In the genomic region with DNA sequence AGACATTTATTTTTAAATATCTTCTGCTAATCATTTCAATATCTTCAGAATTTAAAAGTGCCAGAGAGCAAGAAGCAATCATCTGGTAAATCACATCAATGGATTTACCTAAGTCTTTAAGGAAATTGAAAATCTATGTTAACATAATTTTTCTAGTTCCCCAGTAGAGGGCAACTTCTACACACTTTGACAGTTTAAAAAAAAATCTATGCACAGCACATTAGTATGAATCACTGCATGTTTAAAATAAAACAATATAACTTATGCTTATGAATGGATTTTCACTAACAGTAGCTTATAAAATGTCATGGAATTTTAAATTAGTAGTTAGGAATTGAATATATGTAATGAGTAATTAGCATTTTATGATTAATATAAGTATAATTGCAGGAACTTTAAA, we compare ENCODE assay signal across 8 cellular contexts.
A peak's percentile ranks its signal among the peaks of the same experiment; 100 is the strongest.
DNase-seq lines count a peak whose midpoint lies in the region; ATAC-seq and TF ChIP-seq lines count a peak whose summit lies in the region.

No MANE protein-coding gene starts in this region.

- no peak overlapping the region for H2AFZ ChIP-seq in OCI-LY1 (ENCODE audit: low read length)

- no peak for TF ChIP-seq POLR2A in esophagus muscularis mucosa (IDR thresholded peaks at IDR 0.05; ENCODE audit: low read depth)
- TF ChIP-seq POLR2A in tibial nerve (IDR thresholded peaks at IDR 0.05), result no peak
- no peak for TF ChIP-seq POLR2A in spleen (IDR thresholded peaks at IDR 0.05)

- H3K27ac ChIP-seq in heart right ventricle (no peak overlapping the region), OCI-LY1 (ENCODE audit: low read depth, low read length, poor library complexity, severe bottlenecking) (no peak overlapping the region), esophagus muscularis mucosa (replicated peaks in 1 of 4) (no peak overlapping the region), tibial nerve (no peak overlapping the region), spleen (no peak overlapping the region)

- TF ChIP-seq CTCF in heart right ventricle (IDR thresholded peaks at IDR 0.05) (peak; percentile 6 to 62 (median 46)), OCI-LY1 (IDR thresholded peaks at IDR 0.05; ENCODE audit: low read length) (peak; percentile 51), esophagus muscularis mucosa (IDR thresholded peaks at IDR 0.05) (peak; percentile 7 to 28 (median 27)), tibial nerve (IDR thresholded peaks at IDR 0.05) (peak in 3 of 5 experiments; percentile 14 to 42 (median 16)), spleen (IDR thresholded peaks at IDR 0.05 in 8 of 11, conservative IDR thresholded peaks at IDR 0.05 in 3 of 11) (peak in 4 of 11 experiments; percentile 15 to 31 (median 18))

- no peak for TF ChIP-seq EP300 in esophagus muscularis mucosa (IDR thresholded peaks at IDR 0.05)
- no peak for TF ChIP-seq EP300 in tibial nerve (IDR thresholded peaks at IDR 0.05)

- intact Hi-C loops in heart right ventricle (cut with DNase I) (loop anchor here in 9 of 10 donors (5.0 to 10.0 kb wide), 8 partner anchors 182 to 757 kb away; partner anchors contain the start of gene SLC10A7 (in 2 of the 9)), Right ventricle myocardium inferior (cut with DNase I) (loop anchor here (5.0 to 10.0 kb wide), 4 partner anchors 182 to 757 kb away; partner anchors contain the start of genes POU4F2 and SLC10A7), esophagus muscularis mucosa (cut with DNase I) (loop anchor here (10.0 kb wide), 2 partner anchors 574 to 754 kb away; no protein-coding TSS in a partner anchor), spleen (cut with DNase I; ENCODE audit: low total_unique reads) (loop anchor here (10.0 kb wide), 2 partner anchors 574 to 754 kb away; no protein-coding TSS in a partner anchor)

- H3K9me3 ChIP-seq in heart right ventricle (no peaks in the 10 kb centered on the region), OCI-LY1 (ENCODE audit: low read length) (no peaks in the 10 kb centered on the region), esophagus muscularis mucosa (no peaks in the 10 kb centered on the region), tibial nerve (no peaks in the 10 kb centered on the region), spleen (no peaks in the 10 kb centered on the region)

- H3K4me2 ChIP-seq in OCI-LY1 (ENCODE audit: low read length), result no peak overlapping the region

- H3K4me3 ChIP-seq in heart right ventricle, result no peak overlapping the region
- H3K4me3 ChIP-seq in OCI-LY1 (ENCODE audit: low read depth, low read length, poor library complexity, severe bottlenecking), result no peak overlapping the region
- H3K4me3 ChIP-seq in esophagus muscularis mucosa, result no peak overlapping the region
- H3K4me3 ChIP-seq in tibial nerve, result no peak overlapping the region
- no peak overlapping the region for H3K4me3 ChIP-seq in spleen

- no peak for DNase-seq in heart right ventricle
- DNase-seq in Right ventricle myocardium inferior (ENCODE audit: missing footprints), result no peak
- no peak for DNase-seq in esophagus muscularis mucosa (ENCODE audit: extremely low spot score)
- no peak for DNase-seq in tibial nerve (ENCODE audit: low spot score in 2 of 2)
- no peak for DNase-seq in SK-N-DZ (ENCODE audit: low spot score)
- DNase-seq in activated CD4-positive, alpha-beta T cell treated with anti-CD3 and anti-CD28 coated beads, Interleukin-2, amount 50 U/mL, for 48 hours, result no peak
- DNase-seq in spleen, result no peak

- H3F3A ChIP-seq in OCI-LY1 (ENCODE audit: insufficient read depth, low read length), result 0 out of 2 replicates have a peak, but pooled peaks cover 4% of the 10 kb centered on the region

- H3K27me3 ChIP-seq in heart right ventricle (no peaks in the 10 kb centered on the region), OCI-LY1 (ENCODE audit: insufficient read depth, low read length) (no peaks in the 10 kb centered on the region), esophagus muscularis mucosa (no peaks in the 10 kb centered on the region), tibial nerve (no peaks in the 10 kb centered on the region), spleen (replicated peaks in 1 of 7) (no peaks in the 10 kb centered on the region)

- H4K20me1 ChIP-seq in OCI-LY1 (ENCODE audit: insufficient read depth, low read length), result no peaks in the 10 kb centered on the region; the same call in 1 of the 2 replicates

- H3K79me2 ChIP-seq in OCI-LY1 (ENCODE audit: insufficient read depth, low read length), result no peaks in the 10 kb centered on the region

- peaks cover 0 to 9% (median 0%) of the 10 kb centered on the region in 9 donors for H3K4me1 ChIP-seq in heart right ventricle
- H3K4me1 ChIP-seq in OCI-LY1 (ENCODE audit: insufficient read depth, low read length, severe bottlenecking), result peaks cover 8% of the 10 kb centered on the region
- H3K4me1 ChIP-seq in esophagus muscularis mucosa, result peaks cover 6 to 11% (median 8%) of the 10 kb centered on the region in 4 donors
- H3K4me1 ChIP-seq in tibial nerve, result peaks cover 0 to 9% (median 0%) of the 10 kb centered on the region in 4 donors
- peaks cover 0 to 12% (median 4%) of the 10 kb centered on the region in 6 donors for H3K4me1 ChIP-seq in spleen

- H3K36me3 ChIP-seq in heart right ventricle (no peaks in the 10 kb centered on the region), OCI-LY1 (ENCODE audit: insufficient read depth, low read length) (no peaks in the 10 kb centered on the region), esophagus muscularis mucosa (no peaks in the 10 kb centered on the region), tibial nerve (no peaks in the 10 kb centered on the region), spleen (no peaks in the 10 kb centered on the region)

- H3K9ac ChIP-seq in OCI-LY1 (ENCODE audit: low read length), result no peak overlapping the region

- ATAC-seq in heart right ventricle (no peak), Right ventricle myocardium inferior (no peak)

- H3K9me2 ChIP-seq in OCI-LY1 (ENCODE audit: low read depth, low read length), result no peaks in the 10 kb centered on the region
